In genomic region chr3:147008886-147009285, GRCh38 we compare ENCODE assay signal across 25 cellular contexts.
DNase-seq lines count a peak whose midpoint lies in the region; ATAC-seq and TF ChIP-seq lines count a peak whose summit lies in the region.
"Had no signal": no experiment of that assay in that cellular context is flagged by ENCODE, and none has a peak within 500 bp of the region (broad histone marks: within the 10 kb centered on the region; RNA-seq: fewer than 3 reads in every experiment).

No MANE protein-coding gene starts in this region.

- H3K4me3 Mint-ChIP-seq in GM23338: no peak overlapping the region
- H3K4me3 Mint-ChIP-seq: activated naive CD4-positive, alpha-beta T cell treated with anti-CD3 and anti-CD28 coated beads for 36 hours; activated T-cell treated with anti-CD3 and anti-CD28 coated beads, Interleukin-2, amount 50 U/mL, for 24 hours had no signal

- no peaks in the 10 kb centered on the region for H3K79me2 ChIP-seq in GM23338 (replicated peaks; ENCODE audit: insufficient read depth)

- H3K9me2 ChIP-seq in GM23338 (ENCODE audit: insufficient read depth): no peaks in the 10 kb centered on the region; the same call in 1 of the 2 replicates

- H3K4me3 ChIP-seq in GM23338 (no peak overlapping the region), brain microvascular endothelial cell (ENCODE audit: low read depth, low read length) (no peak overlapping the region)
- H3K4me3 ChIP-seq: K562, lung had no signal

- H3K4me1 Mint-ChIP-seq in GM23338: no peaks in the 10 kb centered on the region

- DNase-seq in AG08395 (ENCODE audit: low spot score) (peak; percentile 55), GM23338 (ENCODE audit: low spot score) (no peak), brain microvascular endothelial cell (peak; percentile 23), myocyte (ENCODE audit: low read depth) (peak; percentile 93), NCI-H446 (lab: John Stamatoyannopoulos, UW) (no peak)
- DNase-seq in stimulated activated CD4-positive, alpha-beta T cell treated with anti-CD3 and anti-CD28 coated beads, Interleukin-1b, Interleukin-23, amount 100 ng/mL, for 48 hours: no peak
- DNase-seq: activated CD4-positive, alpha-beta T cell treated with anti-CD3 and anti-CD28 coated beads for 1 hour; activated CD8-positive, alpha-beta memory T cell treated with anti-CD3 and anti-CD28 coated beads for 24 hours; activated naive CD4-positive, alpha-beta T cell treated with anti-CD3 and anti-CD28 coated beads for 36 hours; activated T-cell treated with anti-CD3 and anti-CD28 coated beads, Interleukin-2, amount 50 U/mL, for 24 hours; C1 segment of cervical spinal cord; Calu3; effector CD8-positive, alpha-beta T cell; NCI-H1694; NCI-H2171; NCI-H774; occipital lobe; SHP77 treated with DMSO at 0.1 percent for 48 hours; stimulated activated CD8-positive, alpha-beta memory T cell treated with anti-CD3 and anti-CD28 coated beads, Interleukin-4, amount 100 ng/mL, for 48 hours had no signal

- H3K4me1 ChIP-seq in GM23338 (ENCODE audit: insufficient read depth): no peaks in the 10 kb centered on the region

- H3K27me3 ChIP-seq in GM23338 (ENCODE audit: insufficient read depth) (no peaks in the 10 kb centered on the region), brain microvascular endothelial cell (replicated peaks) (no peaks in the 10 kb centered on the region)

- H2AFZ ChIP-seq in GM23338: no peak overlapping the region

- no peak overlapping the region for H3K27ac ChIP-seq in GM23338 (ENCODE audit: low read depth)
- H3K27ac ChIP-seq in brain microvascular endothelial cell: no peak overlapping the region

- no peak for TF ChIP-seq CTCF in GM23338 (conservative IDR thresholded peaks at IDR 0.05; ENCODE audit: low read depth in 2 of 2)
- no peak for TF ChIP-seq CTCF in brain microvascular endothelial cell (IDR thresholded peaks at IDR 0.05; ENCODE audit: low read depth, low read length, missing control alignments)

- no peak overlapping the region for H3K4me2 ChIP-seq in GM23338

- ATAC-seq in GM23338 (no peak), GM18858 (IDR thresholded peaks at IDR 0.05; ENCODE audit: unreplicated experiment) (no peak), GM21723 (IDR thresholded peaks at IDR 0.05; ENCODE audit: unreplicated experiment) (no peak)
- ATAC-seq: esophagus mucosa, HCT116, K562 had no signal

- H3K27ac Mint-ChIP-seq in GM23338: peak overlapping the region; percentile 38; the same call in 1 of the 2 replicates
- H3K27ac Mint-ChIP-seq: activated naive CD4-positive, alpha-beta T cell treated with anti-CD3 and anti-CD28 coated beads for 36 hours; activated T-cell treated with anti-CD3 and anti-CD28 coated beads, Interleukin-2, amount 50 U/mL, for 24 hours had no signal

- in situ Hi-C loops in brain microvascular endothelial cell (cut with HindIII; ENCODE audit: low pct_ligation_motif_present, low sequenced_read_pairs): no loop called here

- H3K9me3 Mint-ChIP-seq in GM23338: no peaks in the 10 kb centered on the region

- peaks cover 1% of the 10 kb centered on the region for H3K27me3 Mint-ChIP-seq in GM23338 (ENCODE audit: insufficient read depth, low read depth, poor library complexity)
- H3K27me3 Mint-ChIP-seq: activated T-cell treated with anti-CD3 and anti-CD28 coated beads, Interleukin-2, amount 50 U/mL, for 24 hours had no signal

- H4K20me1 ChIP-seq in GM23338 (replicated peaks; ENCODE audit: insufficient read depth): no peaks in the 10 kb centered on the region

- no peaks in the 10 kb centered on the region for H3K36me3 Mint-ChIP-seq in GM23338 (ENCODE audit: low read depth)

- H3F3A ChIP-seq in GM23338 (replicated peaks; ENCODE audit: low read depth): no peaks in the 10 kb centered on the region

- no peaks in the 10 kb centered on the region for H3K36me3 ChIP-seq in GM23338 (ENCODE audit: insufficient read depth)
- H3K36me3 ChIP-seq in brain microvascular endothelial cell (replicated peaks): no peaks in the 10 kb centered on the region

TF ChIP-seq in GM23338, 12 proteins besides CTCF, POLR2A, EP300 and RAD21 (continues in another document):
- TF ChIP-seq ZNF114 (CRISPR knock-in tag; IDR thresholded peaks at IDR 0.05): no peak
- TF ChIP-seq EZH2 (IDR thresholded peaks at IDR 0.05; ENCODE audit: low read depth, unreplicated experiment): no peak
- TF ChIP-seq ZNF462 (CRISPR knock-in tag; IDR thresholded peaks at IDR 0.05): no peak
- no peak for TF ChIP-seq STAT1 (IDR thresholded peaks at IDR 0.05; ENCODE audit: unreplicated experiment)
- TF ChIP-seq ZNF331 (CRISPR knock-in tag; IDR thresholded peaks at IDR 0.05; ENCODE audit: low read depth): no peak
- no peak for TF ChIP-seq EZH2phosphoT487 (IDR thresholded peaks at IDR 0.05; ENCODE audit: unreplicated experiment)
- TF ChIP-seq, protein P1, sequence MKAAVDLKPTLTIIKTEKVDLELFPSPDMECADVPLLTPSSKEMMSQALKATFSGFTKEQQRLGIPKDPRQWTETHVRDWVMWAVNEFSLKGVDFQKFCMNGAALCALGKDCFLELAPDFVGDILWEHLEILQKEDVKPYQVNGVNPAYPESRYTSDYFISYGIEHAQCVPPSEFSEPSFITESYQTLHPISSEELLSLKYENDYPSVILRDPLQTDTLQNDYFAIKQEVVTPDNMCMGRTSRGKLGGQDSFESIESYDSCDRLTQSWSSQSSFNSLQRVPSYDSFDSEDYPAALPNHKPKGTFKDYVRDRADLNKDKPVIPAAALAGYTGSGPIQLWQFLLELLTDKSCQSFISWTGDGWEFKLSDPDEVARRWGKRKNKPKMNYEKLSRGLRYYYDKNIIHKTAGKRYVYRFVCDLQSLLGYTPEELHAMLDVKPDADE (IDR thresholded peaks at IDR 0.05): no peak
- no peak for TF ChIP-seq CREB1 (CRISPR knock-in tag; IDR thresholded peaks at IDR 0.05; ENCODE audit: low read depth)
- TF ChIP-seq POLR2AphosphoS5 (IDR thresholded peaks at IDR 0.05; ENCODE audit: low read depth): no peak
- no peak for TF ChIP-seq JUNB (IDR thresholded peaks at IDR 0.05; ENCODE audit: unreplicated experiment)
- TF ChIP-seq NANOG (IDR thresholded peaks at IDR 0.05; ENCODE audit: borderline replicate concordance): no peak

Comparison
In these comparisons a context has a peak if more than half of its experiments do, and no peak if none do; other contexts are left out.
1. DNase-seq: peak in AG08395 (single experiment), brain microvascular endothelial cell (single experiment) and myocyte (single experiment); none in GM23338 (single experiment), stimulated activated CD4-positive, alpha-beta T cell treated with anti-CD3 and anti-CD28 coated beads, Interleukin-1b, Interleukin-23, amount 100 ng/mL, for 48 hours (single experiment) and NCI-H446 (0 of 2).